8 cellular contexts compared by ENCODE assay signal in genomic region chr2:175187378-175187777, GRCh38. TPM values are rescaled to one million over a fixed set of nuclear protein-coding genes. Genes with fewer than 3 reads are reported as not detected.
DNase-seq lines count a peak whose midpoint lies in the region; ATAC-seq, FAIRE-seq and TF ChIP-seq lines count a peak whose summit lies in the region.

No MANE protein-coding gene starts in this region.

- no peaks in the 10 kb centered on the region for H3K36me3 Mint-ChIP-seq in neural progenitor cell

- no peak overlapping the region for H3K4me3 Mint-ChIP-seq in neural progenitor cell

- no peaks in the 10 kb centered on the region for H3K4me1 Mint-ChIP-seq in neural progenitor cell

- no peaks in the 10 kb centered on the region for H3K9me2 ChIP-seq in Loucy (replicated peaks; ENCODE audit: low read depth, low read length)

- H3K79me2 ChIP-seq in Loucy (ENCODE audit: insufficient read depth, low read length): no peaks in the 10 kb centered on the region
- H3K79me2 ChIP-seq in endothelial cell of umbilical vein (ENCODE audit: control insufficient read depth, insufficient read depth, low read length): no peaks in the 10 kb centered on the region
- no peaks in the 10 kb centered on the region for H3K79me2 ChIP-seq in neural progenitor cell (ENCODE audit: low read depth)

- dilution Hi-C loops in endothelial cell of umbilical vein (cut with MboI; ENCODE audit: extremely low pct_ligation_motif_present, low sequenced_read_pairs): no loop called here

- TF ChIP-seq POLR2A in endothelial cell of umbilical vein (IDR thresholded peaks at IDR 0.05; ENCODE audit: low read depth, low read length): no peak
- no peak for TF ChIP-seq POLR2A in upper lobe of left lung (IDR thresholded peaks at IDR 0.05)

- H3K4me2 ChIP-seq in Loucy (ENCODE audit: low read depth, low read length, poor library complexity, severe bottlenecking) (no peak overlapping the region), endothelial cell of umbilical vein (ENCODE audit: insufficient read depth, low read length) (no peak overlapping the region), neural progenitor cell (no peak overlapping the region)

- TF ChIP-seq EP300 in upper lobe of left lung (IDR thresholded peaks at IDR 0.05): no peak

- H3K4me3 ChIP-seq in Loucy (ENCODE audit: low read length, poor library complexity, severe bottlenecking) (no peak overlapping the region), endothelial cell of umbilical vein (replicated peaks in 1 of 3; ENCODE audit: insufficient read depth in 1 of 3, low read depth in 1 of 3, low read length in 3 of 3) (no peak overlapping the region), colonic mucosa (no peak overlapping the region), upper lobe of left lung (no peak overlapping the region), neural progenitor cell (no peak overlapping the region)

- intact Hi-C loops in endothelial cell of umbilical vein (cut with micrococcal nuclease): loop anchor here (10.0 kb wide), 2 partner anchors 153 to 493 kb away; no protein-coding TSS in a partner anchor
- intact Hi-C loops in colonic mucosa (cut with DNase I): loop anchor here (10.0 kb wide), 1 partner anchor 73 kb away; no protein-coding TSS in a partner anchor
- intact Hi-C loops in cardiac septum (cut with DNase I): loop anchor here (10.0 kb wide), 1 partner anchor 153 kb away; no protein-coding TSS in a partner anchor

- no peaks in the 10 kb centered on the region for H4K20me1 ChIP-seq in Loucy (ENCODE audit: insufficient read depth, low read length, poor library complexity, severe bottlenecking)
- H4K20me1 ChIP-seq in endothelial cell of umbilical vein (replicated peaks; ENCODE audit: control insufficient read depth, extremely low read depth, insufficient read depth, low read length): no peaks in the 10 kb centered on the region
- no peaks in the 10 kb centered on the region for H4K20me1 ChIP-seq in neural progenitor cell (ENCODE audit: low read depth)

- peaks cover 3% of the 10 kb centered on the region for H3K27me3 Mint-ChIP-seq in neural progenitor cell (ENCODE audit: insufficient read depth, low read depth)

- H3K27ac ChIP-seq in endothelial cell of umbilical vein (ENCODE audit: insufficient read depth, low read depth, low read length) (no peak overlapping the region), colonic mucosa (no peak overlapping the region), upper lobe of left lung (no peak overlapping the region), neural progenitor cell (no peak overlapping the region)

- no peaks in the 10 kb centered on the region for H3K9me3 ChIP-seq in Loucy (ENCODE audit: insufficient read depth, low read depth, low read length)
- H3K9me3 ChIP-seq in endothelial cell of umbilical vein (replicated peaks; ENCODE audit: control insufficient read depth, insufficient read depth, low read length): no peaks in the 10 kb centered on the region
- no peaks in the 10 kb centered on the region for H3K9me3 ChIP-seq in colonic mucosa
- H3K9me3 ChIP-seq in upper lobe of left lung: peaks cover 0 to 3% (median 0%) of the 10 kb centered on the region in 4 donors
- no peaks in the 10 kb centered on the region for H3K9me3 ChIP-seq in neural progenitor cell (ENCODE audit: low read depth)

- H3K9ac ChIP-seq in Loucy (ENCODE audit: low read depth, low read length, poor library complexity, severe bottlenecking) (no peak overlapping the region), endothelial cell of umbilical vein (replicated peaks; ENCODE audit: extremely low read depth, insufficient read depth, low read length) (no peak overlapping the region), colonic mucosa (ENCODE audit: low read depth in 2 of 2, low read length in 2 of 2) (no peak overlapping the region), neural progenitor cell (no peak overlapping the region)

- DNase-seq in Caki2 (ENCODE audit: low read depth): peak; percentile 21
- DNase-seq in endothelial cell of umbilical vein (ENCODE audit: low read depth, low spot score): peak; percentile 5
- no peak for DNase-seq in colonic mucosa
- no peak for DNase-seq in upper lobe of left lung
- DNase-seq in cardiac septum (ENCODE audit: low spot score): no peak
- DNase-seq in neural progenitor cell (ENCODE audit: low spot score): no peak

- no TSS peak for BruUV-seq in endothelial cell of umbilical vein (replicated peaks; lab: Mats Ljungman, UMichigan)

- H3K27ac Mint-ChIP-seq in neural progenitor cell: no peak overlapping the region

- H3F3A ChIP-seq in Loucy (ENCODE audit: low read depth) (no peaks in the 10 kb centered on the region), neural progenitor cell (ENCODE audit: low read depth) (no peaks in the 10 kb centered on the region)

- no peaks in the 10 kb centered on the region for H3K4me1 ChIP-seq in Loucy (ENCODE audit: insufficient read depth, low read length, poor library complexity, severe bottlenecking)
- no peaks in the 10 kb centered on the region for H3K4me1 ChIP-seq in endothelial cell of umbilical vein (ENCODE audit: control insufficient read depth, extremely low read depth, insufficient read depth, low read length)
- H3K4me1 ChIP-seq in colonic mucosa: no peaks in the 10 kb centered on the region
- H3K4me1 ChIP-seq in upper lobe of left lung: no peaks in the 10 kb centered on the region
- H3K4me1 ChIP-seq in neural progenitor cell: no peaks in the 10 kb centered on the region

- H3K36me3 ChIP-seq in Loucy (ENCODE audit: insufficient read depth, low read length) (no peaks in the 10 kb centered on the region), endothelial cell of umbilical vein (ENCODE audit: control insufficient read depth in 2 of 2, extremely low read depth in 1 of 2, insufficient read depth in 2 of 2, low read length in 2 of 2) (no peaks in the 10 kb centered on the region), colonic mucosa (no peaks in the 10 kb centered on the region), upper lobe of left lung (no peaks in the 10 kb centered on the region), neural progenitor cell (no peaks in the 10 kb centered on the region)

- POLR2A ChIA-PET in endothelial cell of umbilical vein (lab: Charles Lee): interaction anchor here (0.7 kb wide), 1 partner anchor 37 kb away, joined by 3 read pairs; no protein-coding TSS in a partner anchor

- no peaks in the 10 kb centered on the region for H3K9me1 ChIP-seq in endothelial cell of umbilical vein (replicated peaks; ENCODE audit: control insufficient read depth, extremely low read depth, insufficient read depth, low read length)

- ATAC-seq in GM19351 (IDR thresholded peaks at IDR 0.05; ENCODE audit: unreplicated experiment): peak; percentile 75
- no peak for ATAC-seq in upper lobe of left lung (ENCODE audit: low FRiP score in 2 of 2)

- H3K27me3 ChIP-seq in Loucy (ENCODE audit: insufficient read depth, low read length, poor library complexity, severe bottlenecking) (no peaks in the 10 kb centered on the region), endothelial cell of umbilical vein (ENCODE audit: control insufficient read depth in 2 of 2, insufficient read depth in 2 of 2, low read length in 2 of 2) (no peaks in the 10 kb centered on the region), colonic mucosa (no peaks in the 10 kb centered on the region), upper lobe of left lung (no peaks in the 10 kb centered on the region), neural progenitor cell (no peaks in the 10 kb centered on the region)

- 79 to 100% methylated on average over 1 of the region's 1 CpG for whole genome bisulfite sequencing in upper lobe of left lung, 2 donors

- H2AFZ ChIP-seq in Loucy (ENCODE audit: low read length) (peak overlapping the region; percentile 77), endothelial cell of umbilical vein (ENCODE audit: low read depth, low read length) (no peak overlapping the region), neural progenitor cell (replicated peaks) (no peak overlapping the region)

- H3K9me3 Mint-ChIP-seq in neural progenitor cell: peaks cover 3% of the 10 kb centered on the region

- no peak for FAIRE-seq in endothelial cell of umbilical vein (lab: Jason Lieb, UNC)

- TF ChIP-seq CTCF in Loucy (conservative IDR thresholded peaks at IDR 0.05; ENCODE audit: low read length): peak; percentile 76
- TF ChIP-seq CTCF in endothelial cell of umbilical vein (IDR thresholded peaks at IDR 0.05; ENCODE audit: extremely low read depth in 1 of 2, insufficient read depth in 1 of 2, low read depth in 1 of 2, low read length in 2 of 2): peak; percentile 5 to 11
- no peak for TF ChIP-seq CTCF in colonic mucosa (IDR thresholded peaks at IDR 0.05)
- TF ChIP-seq CTCF in upper lobe of left lung (IDR thresholded peaks at IDR 0.05): peak in 1 of 6 experiments; percentile 9
- TF ChIP-seq CTCF in neural progenitor cell (IDR thresholded peaks at IDR 0.05): no peak

- in situ Hi-C loops in Caki2 (cut with HindIII; ENCODE audit: low pct_unique_long_range_greater_than_20kb, low sequenced_read_pairs): no loop called here

- CTCF ChIA-PET in endothelial cell of umbilical vein (lab: Charles Lee): interaction anchor here (1.7 kb wide), 1 partner anchor 16 kb away, joined by 4 read pairs; no protein-coding TSS in a partner anchor

RNA-seq across cellular contexts. Expression of gene ATP5MC3, which starts 5.9 kb away (rescaled TPM):
- total RNA-seq in Caki2 (2014; rRNA removed; shearing (Covaris generic); ENCODE audit: low replicate concordance): 265 and 271 TPM in 2 replicates
- total RNA-seq in endothelial cell of umbilical vein (201 and 233 TPM in 2 replicates), colonic mucosa (100 to 1,000 TPM; 610 to 690 TPM), upper lobe of left lung (100 to 1,000 TPM in 3 of 6 donors, 10 to 100 TPM in 3; 14.8 to 164 (median 107) TPM), cardiac septum (814 TPM), neural progenitor cell (ENCODE audit: low replicate concordance) (184 and 213 TPM in 2 replicates)
- polyA plus RNA-seq in endothelial cell of umbilical vein: 412 and 452 TPM in 2 replicates
- polyA plus RNA-seq in endothelial cell of umbilical vein (2011; cell fraction: cytosol; rRNA removed): 328 and 355 TPM in 2 replicates
- 122 and 144 TPM in 2 replicates for polyA plus RNA-seq in endothelial cell of umbilical vein (2011; cell fraction: nucleus; rRNA removed)
- polyA plus RNA-seq in endothelial cell of umbilical vein (2012): 338 and 361 TPM in 2 replicates
- 158 and 176 TPM in 2 replicates for polyA minus RNA-seq in endothelial cell of umbilical vein
- 84.1 TPM for polyA minus RNA-seq in endothelial cell of umbilical vein (2011; cell fraction: cytosol; rRNA and poly(A)+ RNA removed)
- 28.9 and 38.1 TPM in 2 replicates for polyA minus RNA-seq in endothelial cell of umbilical vein (2011; cell fraction: nucleus; rRNA and poly(A)+ RNA removed)

RNA-seq across cellular contexts. Expression of gene ATF2, which starts 19.4 kb away (rescaled TPM):
- total RNA-seq in Caki2 (2014; rRNA removed; shearing (Covaris generic); ENCODE audit: low replicate concordance): 18.0 and 21.5 TPM in 2 replicates
- total RNA-seq in endothelial cell of umbilical vein: 55.9 and 57.1 TPM in 2 replicates
- polyA plus RNA-seq in endothelial cell of umbilical vein: 36.3 and 39.5 TPM in 2 replicates
- polyA plus RNA-seq in endothelial cell of umbilical vein (2011; cell fraction: cytosol; rRNA removed): 34.3 and 38.5 TPM in 2 replicates
- polyA plus RNA-seq in endothelial cell of umbilical vein (2011; cell fraction: nucleus; rRNA removed): 64.9 and 72.6 TPM in 2 replicates
- polyA plus RNA-seq in endothelial cell of umbilical vein (2012): 27.6 and 28.1 TPM in 2 replicates
- 152 and 154 TPM in 2 replicates for polyA minus RNA-seq in endothelial cell of umbilical vein
- 37.8 TPM for polyA minus RNA-seq in endothelial cell of umbilical vein (2011; cell fraction: cytosol; rRNA and poly(A)+ RNA removed)
- polyA minus RNA-seq in endothelial cell of umbilical vein (2011; cell fraction: nucleus; rRNA and poly(A)+ RNA removed): 175 and 245 TPM in 2 replicates
- total RNA-seq in colonic mucosa: 10 to 100 TPM; 32.4 to 46.4 TPM
- total RNA-seq in upper lobe of left lung: 10 to 100 TPM; 16.6 to 63.4 (median 35.6) TPM
- total RNA-seq in cardiac septum: 27.4 TPM
- total RNA-seq in neural progenitor cell (ENCODE audit: low replicate concordance): 89.8 and 133 TPM in 2 replicates

Comparison
In these comparisons a context has a peak if more than half of its experiments do, and no peak if none do; other contexts are left out.
1. DNase-seq: peak in Caki2 (single experiment) and endothelial cell of umbilical vein (single experiment); none in colonic mucosa (single experiment), upper lobe of left lung (0 of 2), cardiac septum (single experiment) and neural progenitor cell (single experiment).
2. CTCF ChIP-seq: peak in Loucy (single experiment) and endothelial cell of umbilical vein (2 of 2); none in colonic mucosa (single experiment) and neural progenitor cell (single experiment).